ENCODE assay signal across 1 cellular context in the genomic region with DNA sequence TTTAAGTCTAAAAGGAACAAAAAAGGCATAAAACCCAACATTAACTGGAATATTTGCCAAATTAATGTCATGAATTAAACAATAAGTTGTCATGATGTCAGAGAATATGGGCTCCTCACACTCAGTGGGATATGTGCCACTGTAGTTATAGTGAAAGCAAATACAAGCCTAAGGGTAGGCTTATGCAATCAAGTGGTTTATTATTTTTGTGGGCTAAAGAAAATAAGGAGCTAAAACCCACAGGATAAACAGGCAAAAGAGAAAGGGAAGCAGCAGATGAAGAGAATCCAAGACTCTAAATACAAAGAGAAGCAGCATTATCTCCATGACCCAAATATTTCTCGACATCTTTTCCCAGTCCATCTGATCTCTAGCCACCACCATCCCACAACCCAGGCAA.
TF ChIP-seq lines count a peak whose summit lies in the region.

No MANE protein-coding gene starts in this region.

TF ChIP-seq in HEK293, 187 proteins besides CTCF, POLR2A, EP300 and RAD21 (continued from another document):
- TF ChIP-seq GLI2 (tag by site-specific recombination; IDR thresholded peaks at IDR 0.05; ENCODE audit: borderline replicate concordance, low read depth) (0 out of 2 replicates have a peak, but pooled peaks have one; percentile 9), ZSCAN30 (tag by site-specific recombination; IDR thresholded peaks at IDR 0.05) (peak; percentile 44; the same call in 1 of the 2 replicates), ZNF629 (tag by site-specific recombination; IDR thresholded peaks at IDR 0.05) (peak; percentile 44), ZBTB8A (tag by site-specific recombination; IDR thresholded peaks at IDR 0.05) (peak; percentile 26; the same call in 1 of the 2 replicates), TCF7L2 (IDR thresholded peaks at IDR 0.05; ENCODE audit: borderline replicate concordance, low read depth, low read length) (no peak), ZNF433 (tag by site-specific recombination; IDR thresholded peaks at IDR 0.05; ENCODE audit: low read depth) (no peak), PRDM1 (tag by site-specific recombination; IDR thresholded peaks at IDR 0.05) (no peak), ZNF701 (tag by site-specific recombination; IDR thresholded peaks at IDR 0.05) (no peak), ZNF404 (tag by site-specific recombination; IDR thresholded peaks at IDR 0.05) (no peak), ZNF514 (tag by site-specific recombination; IDR thresholded peaks at IDR 0.05) (no peak), ZNF335 (tag by site-specific recombination; conservative IDR thresholded peaks at IDR 0.05) (no peak), ZNF48 (tag by site-specific recombination; IDR thresholded peaks at IDR 0.05) (no peak), ZBTB1 (tag by site-specific recombination; IDR thresholded peaks at IDR 0.05) (no peak), KLF10 (tag by site-specific recombination; IDR thresholded peaks at IDR 0.05) (no peak), REPIN1 (tag by site-specific recombination; IDR thresholded peaks at IDR 0.05; ENCODE audit: low read depth) (no peak), ZNF660 (tag by site-specific recombination; IDR thresholded peaks at IDR 0.05) (no peak), KLF8 (tag by site-specific recombination; IDR thresholded peaks at IDR 0.05) (no peak), ZNF585B (tag by site-specific recombination; IDR thresholded peaks at IDR 0.05) (no peak), ZEB2 (tag by site-specific recombination; IDR thresholded peaks at IDR 0.05) (peak; percentile 48; the same call in 1 of the 2 replicates), FEZF1 (tag by site-specific recombination; IDR thresholded peaks at IDR 0.05) (peak; percentile 50), ZNF10 (tag by site-specific recombination; IDR thresholded peaks at IDR 0.05) (peak; percentile 12; the same call in 1 of the 2 replicates), ZNF221 (tag by site-specific recombination; IDR thresholded peaks at IDR 0.05; ENCODE audit: borderline replicate concordance) (no peak), ZNF558 (tag by site-specific recombination; IDR thresholded peaks at IDR 0.05) (no peak), OSR2 (tag by site-specific recombination; IDR thresholded peaks at IDR 0.05) (peak; percentile 91), ZNF23 (tag by site-specific recombination; IDR thresholded peaks at IDR 0.05; ENCODE audit: borderline replicate concordance) (no peak), GFI1B (tag by site-specific recombination; IDR thresholded peaks at IDR 0.05) (no peak), ZNF362 (tag by site-specific recombination; IDR thresholded peaks at IDR 0.05) (no peak)
- TF ChIP-seq, protein P1, sequence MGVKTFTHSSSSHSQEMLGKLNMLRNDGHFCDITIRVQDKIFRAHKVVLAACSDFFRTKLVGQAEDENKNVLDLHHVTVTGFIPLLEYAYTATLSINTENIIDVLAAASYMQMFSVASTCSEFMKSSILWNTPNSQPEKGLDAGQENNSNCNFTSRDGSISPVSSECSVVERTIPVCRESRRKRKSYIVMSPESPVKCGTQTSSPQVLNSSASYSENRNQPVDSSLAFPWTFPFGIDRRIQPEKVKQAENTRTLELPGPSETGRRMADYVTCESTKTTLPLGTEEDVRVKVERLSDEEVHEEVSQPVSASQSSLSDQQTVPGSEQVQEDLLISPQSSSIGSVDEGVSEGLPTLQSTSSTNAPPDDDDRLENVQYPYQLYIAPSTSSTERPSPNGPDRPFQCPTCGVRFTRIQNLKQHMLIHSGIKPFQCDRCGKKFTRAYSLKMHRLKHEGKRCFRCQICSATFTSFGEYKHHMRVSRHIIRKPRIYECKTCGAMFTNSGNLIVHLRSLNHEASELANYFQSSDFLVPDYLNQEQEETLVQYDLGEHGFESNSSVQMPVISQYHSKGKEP (tag by site-specific recombination; IDR thresholded peaks at IDR 0.05): peak; percentile 41; the same call in 1 of the 2 replicates
- TF ChIP-seq, protein P2, sequence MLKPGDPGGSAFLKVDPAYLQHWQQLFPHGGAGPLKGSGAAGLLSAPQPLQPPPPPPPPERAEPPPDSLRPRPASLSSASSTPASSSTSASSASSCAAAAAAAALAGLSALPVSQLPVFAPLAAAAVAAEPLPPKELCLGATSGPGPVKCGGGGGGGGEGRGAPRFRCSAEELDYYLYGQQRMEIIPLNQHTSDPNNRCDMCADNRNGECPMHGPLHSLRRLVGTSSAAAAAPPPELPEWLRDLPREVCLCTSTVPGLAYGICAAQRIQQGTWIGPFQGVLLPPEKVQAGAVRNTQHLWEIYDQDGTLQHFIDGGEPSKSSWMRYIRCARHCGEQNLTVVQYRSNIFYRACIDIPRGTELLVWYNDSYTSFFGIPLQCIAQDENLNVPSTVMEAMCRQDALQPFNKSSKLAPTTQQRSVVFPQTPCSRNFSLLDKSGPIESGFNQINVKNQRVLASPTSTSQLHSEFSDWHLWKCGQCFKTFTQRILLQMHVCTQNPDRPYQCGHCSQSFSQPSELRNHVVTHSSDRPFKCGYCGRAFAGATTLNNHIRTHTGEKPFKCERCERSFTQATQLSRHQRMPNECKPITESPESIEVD (tag by site-specific recombination; IDR thresholded peaks at IDR 0.05): peak; percentile 57
- TF ChIP-seq, protein P3, sequence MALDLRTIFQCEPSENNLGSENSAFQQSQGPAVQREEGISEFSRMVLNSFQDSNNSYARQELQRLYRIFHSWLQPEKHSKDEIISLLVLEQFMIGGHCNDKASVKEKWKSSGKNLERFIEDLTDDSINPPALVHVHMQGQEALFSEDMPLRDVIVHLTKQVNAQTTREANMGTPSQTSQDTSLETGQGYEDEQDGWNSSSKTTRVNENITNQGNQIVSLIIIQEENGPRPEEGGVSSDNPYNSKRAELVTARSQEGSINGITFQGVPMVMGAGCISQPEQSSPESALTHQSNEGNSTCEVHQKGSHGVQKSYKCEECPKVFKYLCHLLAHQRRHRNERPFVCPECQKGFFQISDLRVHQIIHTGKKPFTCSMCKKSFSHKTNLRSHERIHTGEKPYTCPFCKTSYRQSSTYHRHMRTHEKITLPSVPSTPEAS (tag by site-specific recombination; IDR thresholded peaks at IDR 0.05): no peak
- TF ChIP-seq, protein P4, sequence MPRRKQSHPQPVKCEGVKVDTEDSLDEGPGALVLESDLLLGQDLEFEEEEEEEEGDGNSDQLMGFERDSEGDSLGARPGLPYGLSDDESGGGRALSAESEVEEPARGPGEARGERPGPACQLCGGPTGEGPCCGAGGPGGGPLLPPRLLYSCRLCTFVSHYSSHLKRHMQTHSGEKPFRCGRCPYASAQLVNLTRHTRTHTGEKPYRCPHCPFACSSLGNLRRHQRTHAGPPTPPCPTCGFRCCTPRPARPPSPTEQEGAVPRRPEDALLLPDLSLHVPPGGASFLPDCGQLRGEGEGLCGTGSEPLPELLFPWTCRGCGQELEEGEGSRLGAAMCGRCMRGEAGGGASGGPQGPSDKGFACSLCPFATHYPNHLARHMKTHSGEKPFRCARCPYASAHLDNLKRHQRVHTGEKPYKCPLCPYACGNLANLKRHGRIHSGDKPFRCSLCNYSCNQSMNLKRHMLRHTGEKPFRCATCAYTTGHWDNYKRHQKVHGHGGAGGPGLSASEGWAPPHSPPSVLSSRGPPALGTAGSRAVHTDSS (tag by site-specific recombination; IDR thresholded peaks at IDR 0.05): no peak
- TF ChIP-seq, protein P5, sequence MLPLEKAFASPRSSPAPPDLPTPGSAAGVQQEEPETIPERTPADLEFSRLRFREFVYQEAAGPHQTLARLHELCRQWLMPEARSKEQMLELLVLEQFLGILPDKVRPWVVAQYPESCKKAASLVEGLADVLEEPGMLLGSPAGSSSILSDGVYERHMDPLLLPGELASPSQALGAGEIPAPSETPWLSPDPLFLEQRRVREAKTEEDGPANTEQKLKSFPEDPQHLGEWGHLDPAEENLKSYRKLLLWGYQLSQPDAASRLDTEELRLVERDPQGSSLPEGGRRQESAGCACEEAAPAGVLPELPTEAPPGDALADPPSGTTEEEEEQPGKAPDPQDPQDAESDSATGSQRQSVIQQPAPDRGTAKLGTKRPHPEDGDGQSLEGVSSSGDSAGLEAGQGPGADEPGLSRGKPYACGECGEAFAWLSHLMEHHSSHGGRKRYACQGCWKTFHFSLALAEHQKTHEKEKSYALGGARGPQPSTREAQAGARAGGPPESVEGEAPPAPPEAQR (tag by site-specific recombination; IDR thresholded peaks at IDR 0.05): no peak
